10 cellular contexts compared by ENCODE assay signal in the genomic region with DNA sequence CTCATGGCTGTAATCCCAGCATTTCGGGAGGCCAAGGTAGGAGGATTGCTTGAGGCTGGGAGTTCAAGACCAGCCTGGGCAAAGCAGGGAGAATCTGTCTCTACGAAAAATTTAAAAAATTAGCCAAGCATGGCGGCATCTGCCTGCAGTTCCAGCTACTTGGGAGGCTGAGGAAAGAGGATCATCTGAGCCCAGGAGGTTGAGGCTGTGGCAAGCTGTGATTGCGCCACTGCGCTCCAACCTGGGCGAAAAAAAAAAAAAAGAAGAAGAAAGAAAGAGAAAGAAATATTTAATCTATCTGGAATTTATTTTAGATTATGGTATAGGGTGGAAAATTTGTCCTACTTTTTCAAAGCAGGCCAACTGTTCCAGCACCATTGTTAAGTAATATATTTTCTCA.
"Had no signal": no experiment of that assay in that cellular context is flagged by ENCODE, and none has a peak within 500 bp of the region (broad histone marks: within the 10 kb centered on the region; RNA-seq: fewer than 3 reads in every experiment).

No MANE protein-coding gene starts in this region.

- H3K4me2 ChIP-seq: GM23338 had no signal

- H3K4me3 ChIP-seq: GM23248, GM23338, HAP-1 had no signal

- H3K27ac Mint-ChIP-seq: GM23338, HFFc6 had no signal

- H2AFZ ChIP-seq: GM23248, GM23338 had no signal

- H3K9me3 Mint-ChIP-seq: GM23338, H9, HFFc6 had no signal

- ATAC-seq: GM23338, HCT116 had no signal

- DNase-seq: GM23248, GOT3, H7, H9, HCEC 1CT, HFFc6 had no signal

- H3K27ac ChIP-seq: GM23248 had no signal

- H3K36me3 ChIP-seq: HAP-1 had no signal

- H3K4me3 Mint-ChIP-seq: GM23338, H9, HFFc6 had no signal

- H3K4me1 ChIP-seq: HAP-1 had no signal

- H3K9me3 ChIP-seq: HAP-1 had no signal

- FAIRE-seq: H54 had no signal

- H3K9ac ChIP-seq: GM23248 had no signal
